24 cellular contexts compared by ENCODE assay signal in the genomic region with DNA sequence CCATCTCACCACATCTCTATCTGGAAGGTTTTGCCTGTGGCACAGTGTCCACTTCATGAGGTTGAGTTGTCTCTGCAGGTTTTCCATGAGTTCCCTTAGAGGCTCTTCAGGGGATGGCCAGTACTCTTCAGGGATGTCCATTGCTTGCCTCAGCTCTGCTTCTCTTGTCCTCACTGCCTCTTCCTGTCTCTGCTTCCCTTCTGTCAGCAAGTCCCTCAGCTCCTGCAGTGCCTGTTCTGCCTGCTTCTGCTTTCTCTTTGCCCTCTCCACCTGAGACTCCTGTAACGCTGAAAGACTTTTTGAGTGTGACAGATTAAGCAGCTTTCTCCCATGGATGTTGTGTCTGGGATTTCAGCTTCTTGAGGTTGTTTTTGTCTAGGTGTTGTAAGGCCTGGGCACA. TPM values are rescaled to one million over a fixed set of nuclear protein-coding genes. Genes with fewer than 3 reads are reported as not detected.
DNase-seq lines count a peak whose midpoint lies in the region; ATAC-seq and TF ChIP-seq lines count a peak whose summit lies in the region.
"Had no signal": no experiment of that assay in that cellular context is flagged by ENCODE, and none has a peak within 500 bp of the region (broad histone marks: within the 10 kb centered on the region; RNA-seq: fewer than 3 reads in every experiment).

No MANE protein-coding gene starts in this region.

- POLR2A ChIA-PET in CD8-positive, alpha-beta T cell (lab: Charles Lee) = interaction anchor here (1.0 to 1.8 kb wide), 2 partner anchors 26 to 109 kb away, joined by 4 to 6 read pairs; a partner anchor contains a TSS
- POLR2A ChIA-PET in activated CD8-positive, alpha-beta T cell treated with anti-CD3 and anti-CD28 coated beads for 36 hours (lab: Charles Lee) = interaction anchor here (1.0 to 1.3 kb wide), 2 partner anchors 27 to 28 kb away, joined by 3 read pairs; no protein-coding TSS in a partner anchor

- H3K4me3 ChIP-seq in CD8-positive, alpha-beta T cell (ENCODE audit: low read depth, low read length) = no peak overlapping the region
- H3K4me3 ChIP-seq: esophagus muscularis mucosa, hepatocyte, neural progenitor cell, vagina had no signal

- peaks cover 19% of the 10 kb centered on the region for H3K36me3 ChIP-seq in CD8-positive, alpha-beta T cell (ENCODE audit: insufficient read depth, low read length)
- H3K36me3 ChIP-seq: neural progenitor cell, vagina had no signal

- H3K27ac Mint-ChIP-seq in activated T-cell treated with anti-CD3 and anti-CD28 coated beads, Interleukin-2, amount 50 U/mL, for 24 hours = peak overlapping the region; percentile 57
- peak overlapping the region; percentile 91 for H3K27ac Mint-ChIP-seq in CD8-positive, alpha-beta T cell
- H3K27ac Mint-ChIP-seq in activated CD8-positive, alpha-beta T cell treated with anti-CD3 and anti-CD28 coated beads for 36 hours = peak overlapping the region; percentile 72
- peak overlapping the region; percentile 86 to 89 for H3K27ac Mint-ChIP-seq in natural killer cell
- H3K27ac Mint-ChIP-seq: activated CD4-positive, alpha-beta T cell treated with anti-CD3 and anti-CD28 coated beads, Interleukin-2, amount 10 ng/mL, durations not matched to agents 7 days and 5 days; brain; neural progenitor cell had no signal

- no peak for TF ChIP-seq CTCF in CD8-positive, alpha-beta T cell (IDR thresholded peaks at IDR 0.05)
- TF ChIP-seq CTCF in activated CD8-positive, alpha-beta T cell treated with anti-CD3 and anti-CD28 coated beads for 36 hours (IDR thresholded peaks at IDR 0.05) = no peak
- TF ChIP-seq CTCF in natural killer cell (IDR thresholded peaks at IDR 0.05) = no peak

- peaks cover 20% of the 10 kb centered on the region for H3K9me3 Mint-ChIP-seq in activated T-cell treated with anti-CD3 and anti-CD28 coated beads, Interleukin-2, amount 50 U/mL, for 24 hours
- peaks cover 20% of the 10 kb centered on the region for H3K9me3 Mint-ChIP-seq in CD8-positive, alpha-beta T cell
- peaks cover 34% of the 10 kb centered on the region for H3K9me3 Mint-ChIP-seq in activated CD8-positive, alpha-beta T cell treated with anti-CD3 and anti-CD28 coated beads for 36 hours
- H3K9me3 Mint-ChIP-seq in natural killer cell = no peaks in the 10 kb centered on the region
- H3K9me3 Mint-ChIP-seq: neural progenitor cell had no signal

- CTCF ChIA-PET in CD8-positive, alpha-beta T cell (lab: Charles Lee) = interaction anchor here (1.8 to 7.3 kb wide), 4 partner anchors 10 to 35 kb away, joined by 7 to 67 read pairs (median 45); no protein-coding TSS in a partner anchor
- CTCF ChIA-PET in activated CD8-positive, alpha-beta T cell treated with anti-CD3 and anti-CD28 coated beads for 36 hours (lab: Charles Lee) = interaction anchor here (0.9 to 17.4 kb wide), 7 partner anchors 10 to 38 kb away, joined by 3 to 186 read pairs (median 10); a partner anchor contains a TSS

- no peak for ATAC-seq in CD8-positive, alpha-beta T cell
- ATAC-seq in activated CD8-positive, alpha-beta T cell treated with anti-CD3 and anti-CD28 coated beads for 36 hours = peak; percentile 37
- ATAC-seq in natural killer cell = peak; percentile 60 to 63 (median 61)
- ATAC-seq in activated CD4-positive, CD25-positive, alpha-beta regulatory T cell treated with anti-CD3 and anti-CD28 coated beads, Interleukin-2, amount 50 U/mL, for 24 hours = no peak
- ATAC-seq: HCT116, left ventricle myocardium superior had no signal

- peaks cover 85% of the 10 kb centered on the region for H3K36me3 Mint-ChIP-seq in activated T-cell treated with anti-CD3 and anti-CD28 coated beads, Interleukin-2, amount 50 U/mL, for 24 hours (ENCODE audit: low read depth)
- H3K36me3 Mint-ChIP-seq in CD8-positive, alpha-beta T cell = peaks cover 80% of the 10 kb centered on the region
- peaks cover 78% of the 10 kb centered on the region for H3K36me3 Mint-ChIP-seq in activated CD8-positive, alpha-beta T cell treated with anti-CD3 and anti-CD28 coated beads for 36 hours (ENCODE audit: low read depth)
- H3K36me3 Mint-ChIP-seq in natural killer cell = peaks cover 20% of the 10 kb centered on the region
- H3K36me3 Mint-ChIP-seq: brain, neural progenitor cell had no signal

- intact Hi-C loops in CD8-positive, alpha-beta T cell (cut with DNase I, micrococcal nuclease) = no loop called here
- intact Hi-C loops in activated CD8-positive, alpha-beta T cell treated with anti-CD3 and anti-CD28 coated beads for 36 hours (cut with micrococcal nuclease) = no loop called here
- intact Hi-C loops in natural killer cell (cut with micrococcal nuclease) = no loop called here

- DNase-seq in activated T-cell treated with anti-CD3 and anti-CD28 coated beads, Interleukin-2, amount 50 U/mL, for 24 hours = no peak
- no peak for DNase-seq in activated T-cell treated with anti-CD3 and anti-CD28 coated beads, Interleukin-2, amount 50 U/mL, for 48 hours
- DNase-seq in CD8-positive, alpha-beta T cell = no peak
- DNase-seq in activated CD8-positive, alpha-beta T cell treated with anti-CD3 and anti-CD28 coated beads for 36 hours = no peak
- no peak for DNase-seq in natural killer cell
- no peak for DNase-seq in CD1c-positive myeloid dendritic cell (ENCODE audit: extremely low spot score)
- no peak for DNase-seq in DMS53 treated with DMSO at 0.1 percent for 48 hours (lab: John Stamatoyannopoulos, UW; ENCODE audit: unreplicated experiment)
- DNase-seq: ACHN; activated CD4-positive, alpha-beta T cell treated with anti-CD3 and anti-CD28 coated beads, Interleukin-2, amount 10 ng/mL, durations not matched to agents 7 days and 5 days; C1 segment of cervical spinal cord; effector CD8-positive, alpha-beta T cell; KG1; left ventricle myocardium superior; midbrain; NCI-H187; NCI-H774; Right ventricle myocardium superior had no signal

- peaks cover 12% of the 10 kb centered on the region for H3K9me3 ChIP-seq in CD8-positive, alpha-beta T cell (ENCODE audit: low read length)
- H3K9me3 ChIP-seq: esophagus muscularis mucosa, vagina had no signal

- H3K27me3 ChIP-seq in CD8-positive, alpha-beta T cell (ENCODE audit: insufficient read depth, low read length) = no peaks in the 10 kb centered on the region
- H3K27me3 ChIP-seq: esophagus muscularis mucosa, hepatocyte, neural progenitor cell, vagina had no signal

- H3K4me1 ChIP-seq in CD8-positive, alpha-beta T cell (ENCODE audit: insufficient read depth, low read length) = peaks cover 60% of the 10 kb centered on the region
- H3K4me1 ChIP-seq: esophagus muscularis mucosa, neural progenitor cell, vagina had no signal

- H3K4me1 Mint-ChIP-seq in activated T-cell treated with anti-CD3 and anti-CD28 coated beads, Interleukin-2, amount 50 U/mL, for 24 hours (ENCODE audit: low read depth) = peaks cover 83% of the 10 kb centered on the region
- H3K4me1 Mint-ChIP-seq in CD8-positive, alpha-beta T cell (ENCODE audit: low read depth) = peaks cover 88% of the 10 kb centered on the region
- H3K4me1 Mint-ChIP-seq in activated CD8-positive, alpha-beta T cell treated with anti-CD3 and anti-CD28 coated beads for 36 hours (ENCODE audit: low read depth) = peaks cover 75% of the 10 kb centered on the region
- peaks cover 93 to 98% of the 10 kb centered on the region in 2 donors for H3K4me1 Mint-ChIP-seq in natural killer cell
- H3K4me1 Mint-ChIP-seq: neural progenitor cell had no signal

- H3K4me3 Mint-ChIP-seq in activated T-cell treated with anti-CD3 and anti-CD28 coated beads, Interleukin-2, amount 50 U/mL, for 24 hours = no peak overlapping the region
- peak overlapping the region; percentile 16 for H3K4me3 Mint-ChIP-seq in CD8-positive, alpha-beta T cell
- no peak overlapping the region for H3K4me3 Mint-ChIP-seq in activated CD8-positive, alpha-beta T cell treated with anti-CD3 and anti-CD28 coated beads for 36 hours
- H3K4me3 Mint-ChIP-seq in natural killer cell = peak overlapping the region; percentile 65
- H3K4me3 Mint-ChIP-seq: activated CD4-positive, alpha-beta T cell treated with anti-CD3 and anti-CD28 coated beads, Interleukin-2, amount 10 ng/mL, durations not matched to agents 7 days and 5 days; brain; neural progenitor cell had no signal

- H3K27me3 Mint-ChIP-seq in activated T-cell treated with anti-CD3 and anti-CD28 coated beads, Interleukin-2, amount 50 U/mL, for 24 hours = no peaks in the 10 kb centered on the region
- no peaks in the 10 kb centered on the region for H3K27me3 Mint-ChIP-seq in CD8-positive, alpha-beta T cell (ENCODE audit: low read depth)
- H3K27me3 Mint-ChIP-seq in activated CD8-positive, alpha-beta T cell treated with anti-CD3 and anti-CD28 coated beads for 36 hours = no peaks in the 10 kb centered on the region
- no peaks in the 10 kb centered on the region for H3K27me3 Mint-ChIP-seq in natural killer cell (ENCODE audit: low read depth in 2 of 2)
- H3K27me3 Mint-ChIP-seq: activated CD4-positive, alpha-beta T cell treated with anti-CD3 and anti-CD28 coated beads, Interleukin-2, amount 10 ng/mL, durations not matched to agents 7 days and 5 days had no signal

- no peak overlapping the region for H3K27ac ChIP-seq in CD8-positive, alpha-beta T cell (ENCODE audit: low read depth, low read length)
- H3K27ac ChIP-seq: esophagus muscularis mucosa, hepatocyte, neural progenitor cell, vagina had no signal

RNA-seq across cellular contexts. Expression of a gene that starts 38.2 kb away (rescaled TPM):
- 10 to 100 TPM; 11.2 to 12.0 TPM for total RNA-seq in CD8-positive, alpha-beta T cell
- total RNA-seq in activated CD8-positive, alpha-beta T cell treated with anti-CD3 and anti-CD28 coated beads for 36 hours = 100 to 1,000 TPM; 140 to 144 TPM
- total RNA-seq in natural killer cell = 10 to 100 TPM in 2 of 3 donors, 1 to 10 TPM in 1; 9.0 to 11.8 (median 11.4) TPM

RNA-seq across cellular contexts. Expression of a gene that starts 50.4 kb away (rescaled TPM):
- not detected for total RNA-seq in CD8-positive, alpha-beta T cell
- total RNA-seq in activated CD8-positive, alpha-beta T cell treated with anti-CD3 and anti-CD28 coated beads for 36 hours = under 1 TPM; 0.29 to 0.45 TPM
- total RNA-seq in natural killer cell = not detected
- total RNA-seq: activated CD4-positive, alpha-beta T cell treated with anti-CD3 and anti-CD28 coated beads, Interleukin-2, amount 10 ng/mL, durations not matched to agents 7 days and 5 days; esophagus muscularis mucosa; left ventricle myocardium superior; Right ventricle myocardium superior; vagina had no signal

Comparison
In these comparisons a context has a peak if more than half of its experiments do, and no peak if none do; other contexts are left out.
1. H3K4me3 Mint-ChIP-seq: peak in CD8-positive, alpha-beta T cell (single experiment) and natural killer cell (single experiment); none in activated T-cell treated with anti-CD3 and anti-CD28 coated beads, Interleukin-2, amount 50 U/mL, for 24 hours (single experiment) and activated CD8-positive, alpha-beta T cell treated with anti-CD3 and anti-CD28 coated beads for 36 hours (single experiment).
2. ATAC-seq: peak in activated CD8-positive, alpha-beta T cell treated with anti-CD3 and anti-CD28 coated beads for 36 hours (single experiment) and natural killer cell (3 of 3); none in CD8-positive, alpha-beta T cell (single experiment) and activated CD4-positive, CD25-positive, alpha-beta regulatory T cell treated with anti-CD3 and anti-CD28 coated beads, Interleukin-2, amount 50 U/mL, for 24 hours (0 of 2).
3. RNA of a gene that starts 38.2 kb away (total RNA-seq): 140 to 144 TPM in activated CD8-positive, alpha-beta T cell treated with anti-CD3 and anti-CD28 coated beads for 36 hours; 11.2 to 12.0 TPM in CD8-positive, alpha-beta T cell and 9.0 to 11.8 TPM in natural killer cell; every median in the first group is over 10 times any median in the second.
4. Peak in every context shown above with its lines, with median percentiles within 50 percentile points of each other: H3K27ac Mint-ChIP-seq.